ENCODE assay signal across 4 cellular contexts in the genomic region with DNA sequence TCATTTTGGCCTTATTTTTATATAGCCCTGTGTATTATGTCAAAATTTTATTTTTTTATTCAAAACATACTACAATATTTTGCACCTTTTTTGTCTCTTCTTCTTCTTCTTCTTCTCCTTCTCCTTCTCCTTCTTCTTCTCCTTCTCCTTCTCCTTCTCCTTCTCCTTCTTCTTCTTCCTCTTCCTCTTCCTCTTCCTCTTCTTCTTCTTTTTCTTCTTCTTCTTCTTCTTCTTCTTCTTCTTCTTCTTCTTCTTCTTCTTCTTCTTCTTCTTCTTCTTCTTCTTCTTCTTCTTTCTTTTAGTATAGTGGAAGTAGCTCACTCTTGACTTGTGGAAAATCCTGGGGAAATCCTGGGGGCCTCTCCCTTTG. TPM values are rescaled to one million over a fixed set of nuclear protein-coding genes. Genes with fewer than 3 reads are reported as not detected.
"Had no signal": no experiment of that assay in that cellular context is flagged by ENCODE, and none has a peak within 500 bp of the region (broad histone marks: within the 10 kb centered on the region; RNA-seq: fewer than 3 reads in every experiment).

No MANE protein-coding gene starts in this region.

RNA-seq across cellular contexts. Expression of a gene that starts 2.6 kb away (rescaled TPM):
- total RNA-seq: LHCN-M2, M059J, MCF 10A, NCI-H460 had no signal

RNA-seq across cellular contexts. Expression of a gene that starts 9.0 kb away (rescaled TPM):
- total RNA-seq: LHCN-M2, MCF 10A had no signal

RNA-seq across cellular contexts. Expression of a gene that starts 49.0 kb away (rescaled TPM):
- total RNA-seq: LHCN-M2, M059J, MCF 10A, NCI-H460 had no signal

RNA-seq across cellular contexts. Expression of a gene that starts 56.5 kb away (rescaled TPM):
- total RNA-seq: LHCN-M2 had no signal
